ENCODE assay signal across 1 cellular context in genomic region chr22:47056776-47057470, GRCh38.
TF ChIP-seq lines count a peak whose summit lies in the region.

No MANE protein-coding gene starts in this region.

TF ChIP-seq in WTC11, 78 proteins besides CTCF, POLR2A, EP300 and RAD21 (continued from another document):
- no peak for TF ChIP-seq ATF6 (CRISPR knock-in tag; IDR thresholded peaks at IDR 0.05)
- no peak for TF ChIP-seq ZNF219 (CRISPR knock-in tag; IDR thresholded peaks at IDR 0.05; ENCODE audit: borderline replicate concordance)
- TF ChIP-seq NFE2L1 (CRISPR knock-in tag; IDR thresholded peaks at IDR 0.05): no peak
- no peak for TF ChIP-seq IRF1 (CRISPR knock-in tag; IDR thresholded peaks at IDR 0.05)
- no peak for TF ChIP-seq FOXJ3 (CRISPR knock-in tag; IDR thresholded peaks at IDR 0.05; ENCODE audit: borderline replicate concordance)
